27 cellular contexts compared by ENCODE assay signal in genomic region chr7:885893-886625, GRCh38. TPM values are rescaled to one million over a fixed set of nuclear protein-coding genes. Genes with fewer than 3 reads are reported as not detected.
A peak's percentile ranks its signal among the peaks of the same experiment; 100 is the strongest.
DNase-seq lines count a peak whose midpoint lies in the region; ATAC-seq and TF ChIP-seq lines count a peak whose summit lies in the region.
"Had no signal": no experiment of that assay in that cellular context is flagged by ENCODE, and none has a peak within 500 bp of the region (broad histone marks: within the 10 kb centered on the region; RNA-seq: fewer than 3 reads in every experiment).

No MANE protein-coding gene starts in this region.

- no peak overlapping the region for H3K4me3 Mint-ChIP-seq in GM23338
- H3K4me3 Mint-ChIP-seq: activated CD4-positive, alpha-beta memory T cell treated with anti-CD3 and anti-CD28 coated beads, Interleukin-2, amount 10 ng/mL, durations not matched to agents 7 days and 5 days; CD4-positive, alpha-beta T cell; effector memory CD8-positive, alpha-beta T cell; IgD-negative memory B cell had no signal

- no peaks in the 10 kb centered on the region for H3K9me3 Mint-ChIP-seq in GM23338
- H3K9me3 Mint-ChIP-seq: activated CD4-positive, alpha-beta memory T cell treated with anti-CD3 and anti-CD28 coated beads, Interleukin-2, amount 10 ng/mL, durations not matched to agents 7 days and 5 days; CD4-positive, alpha-beta T cell; effector memory CD8-positive, alpha-beta T cell; IgD-negative memory B cell had no signal

- H3K4me2 ChIP-seq in GM23338: no peak overlapping the region
- H3K4me2 ChIP-seq in Karpas-422 (ENCODE audit: low read depth, low read length, poor library complexity, severe bottlenecking): no peak overlapping the region
- H3K4me2 ChIP-seq: smooth muscle cell had no signal

- H3K9me3 ChIP-seq in adrenal gland (replicated peaks in 1 of 3): no peaks in the 10 kb centered on the region
- no peaks in the 10 kb centered on the region for H3K9me3 ChIP-seq in right cardiac atrium (ENCODE audit: control insufficient read depth, low read length)
- H3K9me3 ChIP-seq in skeletal muscle tissue (ENCODE audit: control insufficient read depth in 3 of 3, low read length in 3 of 3): no peaks in the 10 kb centered on the region
- no peaks in the 10 kb centered on the region for H3K9me3 ChIP-seq in Karpas-422 (ENCODE audit: low read length)
- H3K9me3 ChIP-seq: breast epithelium, esophagus squamous epithelium, gastroesophageal sphincter had no signal

- no peak for TF ChIP-seq POLR2A in adrenal gland (IDR thresholded peaks at IDR 0.05)

- H3K79me2 ChIP-seq in GM23338 (replicated peaks; ENCODE audit: insufficient read depth) (peaks cover 83% of the 10 kb centered on the region), Karpas-422 (ENCODE audit: low read length) (peaks cover 53% of the 10 kb centered on the region)

- ATAC-seq in GM23338: no peak
- no peak for ATAC-seq in right cardiac atrium
- ATAC-seq: effector memory CD8-positive, alpha-beta T cell; gastroesophageal sphincter; PC-3 had no signal

- TF ChIP-seq CTCF in GM23338 (conservative IDR thresholded peaks at IDR 0.05; ENCODE audit: low read depth in 2 of 2): no peak
- no peak for TF ChIP-seq CTCF in adrenal gland (IDR thresholded peaks at IDR 0.05)

- H3K36me3 Mint-ChIP-seq in GM23338 (ENCODE audit: low read depth): peaks cover 34% of the 10 kb centered on the region

- H3K36me3 ChIP-seq in GM23338 (ENCODE audit: insufficient read depth): no peaks in the 10 kb centered on the region
- peaks cover 0 to 36% of the 10 kb centered on the region in 2 donors for H3K36me3 ChIP-seq in adrenal gland (replicated peaks in 1 of 2)
- peaks cover 32 to 38% (median 36%) of the 10 kb centered on the region in 3 donors for H3K36me3 ChIP-seq in skeletal muscle tissue (ENCODE audit: control insufficient read depth in 3 of 3, insufficient read depth in 3 of 3, low read length in 3 of 3)
- no peaks in the 10 kb centered on the region; the same call in 1 of the 2 replicates for H3K36me3 ChIP-seq in Karpas-422 (ENCODE audit: insufficient read depth, low read length)
- H3K36me3 ChIP-seq: breast epithelium had no signal

- H3K27ac Mint-ChIP-seq in GM23338: peak overlapping the region; percentile 52
- H3K27ac Mint-ChIP-seq: activated CD4-positive, alpha-beta memory T cell treated with anti-CD3 and anti-CD28 coated beads, Interleukin-2, amount 10 ng/mL, durations not matched to agents 7 days and 5 days; CD4-positive, alpha-beta T cell; effector memory CD8-positive, alpha-beta T cell; IgD-negative memory B cell had no signal

- H3K4me1 ChIP-seq in GM23338 (ENCODE audit: insufficient read depth) (no peaks in the 10 kb centered on the region; the same call in 1 of the 2 replicates), adrenal gland (replicated peaks in 1 of 2) (peaks cover 35 to 61% of the 10 kb centered on the region in 2 donors), right cardiac atrium (ENCODE audit: control insufficient read depth, insufficient read depth, low read length) (peaks cover 7% of the 10 kb centered on the region), skeletal muscle tissue (ENCODE audit: control insufficient read depth in 3 of 3, insufficient read depth in 3 of 3, low read length in 3 of 3) (peaks cover 26 to 65% (median 52%) of the 10 kb centered on the region in 3 donors), Karpas-422 (ENCODE audit: low read length) (no peaks in the 10 kb centered on the region)

- 70 to 84% (median 76%) methylated on average over 13 to 30 of the region's 30 CpGs for WGBS in adrenal gland, 4 donors
- 83% methylated on average over 30 of the region's 30 CpGs for WGBS in right cardiac atrium

- intact Hi-C loops in adrenal gland (cut with DNase I) (loop anchor here in 1 of 2 donors (10.0 kb wide), 1 partner anchor 79 kb away; no protein-coding TSS in a partner anchor), right cardiac atrium (cut with DNase I) (no loop called here)

- H3F3A ChIP-seq in GM23338 (replicated peaks; ENCODE audit: low read depth): no peaks in the 10 kb centered on the region

- H2AFZ ChIP-seq in GM23338: no peak overlapping the region
- H2AFZ ChIP-seq in Karpas-422 (ENCODE audit: low read length): no peak overlapping the region

- peaks cover 2% of the 10 kb centered on the region for H3K27me3 Mint-ChIP-seq in GM23338 (ENCODE audit: insufficient read depth, low read depth, poor library complexity)
- H3K27me3 Mint-ChIP-seq: activated CD4-positive, alpha-beta memory T cell treated with anti-CD3 and anti-CD28 coated beads, Interleukin-2, amount 10 ng/mL, durations not matched to agents 7 days and 5 days; CD4-positive, alpha-beta T cell; effector memory CD8-positive, alpha-beta T cell; IgD-negative memory B cell had no signal

- H3K27ac ChIP-seq in GM23338 (ENCODE audit: low read depth) (0 out of 2 replicates have a peak overlapping the region, but pooled peaks have one; percentile 32), adrenal gland (peak overlapping the region in 3 of 5 donors; percentile 26 to 87 (median 87)), right cardiac atrium (ENCODE audit: low read length) (no peak overlapping the region), skeletal muscle tissue (ENCODE audit: low read depth, low read length) (peak overlapping the region; percentile 6), Karpas-422 (ENCODE audit: low read length) (no peak overlapping the region)
- H3K27ac ChIP-seq: coronary artery, gastroesophageal sphincter had no signal

- H3K9ac ChIP-seq in skeletal muscle tissue (ENCODE audit: low read depth in 1 of 3, low read length in 3 of 3): peak overlapping the region in 1 of 3 donors; percentile 74
- no peak overlapping the region for H3K9ac ChIP-seq in Karpas-422 (ENCODE audit: low read length)

- H3K4me3 ChIP-seq in GM23338 (no peak overlapping the region), adrenal gland (no peak overlapping the region), right cardiac atrium (ENCODE audit: low read length) (no peak overlapping the region), skeletal muscle tissue (ENCODE audit: low read length in 3 of 3) (no peak overlapping the region), Karpas-422 (ENCODE audit: low read length) (no peak overlapping the region)
- H3K4me3 ChIP-seq: breast epithelium, coronary artery, gastroesophageal sphincter, smooth muscle cell had no signal

- H4K20me1 ChIP-seq in GM23338 (replicated peaks; ENCODE audit: insufficient read depth) (peaks cover 30% of the 10 kb centered on the region), Karpas-422 (ENCODE audit: insufficient read depth, low read depth, low read length) (peaks cover 14% of the 10 kb centered on the region; the same call in 1 of the 2 replicates)

- DNase-seq in GM23338 (ENCODE audit: low spot score) (no peak), adrenal gland (peak in 3 of 7 donors; percentile 2 to 30 (median 23)), right cardiac atrium (peak in 2 of 3 donors; percentile 38 to 50), Karpas-422 (no peak), OCI-M1 (lab: John Stamatoyannopoulos, UW) (no peak)
- DNase-seq in stimulated activated CD4-positive, alpha-beta T cell treated with anti-CD3 and anti-CD28 coated beads, Interleukin-4, amount 100 ng/mL, for 4 hours: no peak
- DNase-seq: activated CD4-positive, alpha-beta memory T cell treated with anti-CD3 and anti-CD28 coated beads, Interleukin-2, amount 10 ng/mL, durations not matched to agents 7 days and 5 days; activated gamma-delta T cell treated with Interleukin-2 at 50 U/mL for 16 hours; activated T-cell treated with anti-CD3 and anti-CD28 coated beads for 4 hours; DMS 273 treated with DMSO at 0.1 percent for 48 hours; effector memory CD8-positive, alpha-beta T cell; esophagus squamous epithelium; NCI-H2107; NCI-H446; nucleus accumbens; PC-3; SHP77 treated with DMSO at 0.1 percent for 48 hours; stimulated activated CD4-positive, alpha-beta T cell treated with anti-CD3 and anti-CD28 coated beads, Interleukin-4, amount 100 ng/mL, for 1 hour; stimulated activated naive CD4-positive, alpha-beta T cell; SW 1271 had no signal

- no peaks in the 10 kb centered on the region for H3K27me3 ChIP-seq in GM23338 (ENCODE audit: insufficient read depth)
- no peaks in the 10 kb centered on the region for H3K27me3 ChIP-seq in adrenal gland
- H3K27me3 ChIP-seq in right cardiac atrium (ENCODE audit: control insufficient read depth, insufficient read depth): no peaks in the 10 kb centered on the region
- no peaks in the 10 kb centered on the region for H3K27me3 ChIP-seq in skeletal muscle tissue (ENCODE audit: control insufficient read depth in 3 of 3, insufficient read depth in 3 of 3, low read length in 3 of 3)
- no peaks in the 10 kb centered on the region for H3K27me3 ChIP-seq in Karpas-422 (ENCODE audit: low read length)
- H3K27me3 ChIP-seq: breast epithelium, esophagus squamous epithelium, gastroesophageal sphincter had no signal

- no peaks in the 10 kb centered on the region for H3K9me2 ChIP-seq in GM23338 (ENCODE audit: insufficient read depth)
- no peaks in the 10 kb centered on the region for H3K9me2 ChIP-seq in Karpas-422 (replicated peaks; ENCODE audit: insufficient read depth, low read length)

- peaks cover 15% of the 10 kb centered on the region for H3K4me1 Mint-ChIP-seq in GM23338

TF ChIP-seq in GM23338, 12 proteins besides CTCF, POLR2A, EP300 and RAD21 (continues in another document):
- no peak for TF ChIP-seq ZNF114 (CRISPR knock-in tag; IDR thresholded peaks at IDR 0.05)

RNA-seq across cellular contexts. Expression of gene GET4, which starts 9.7 kb away (rescaled TPM):
- total RNA-seq in GM23338 (2014; rRNA removed; shearing (Covaris generic)): 55.0 and 79.1 TPM in 2 replicates
- polyA plus RNA-seq in GM23338 (2016; fragmentation: Nextera tagmentation; extraction: Ambion mirVana) (48.0 and 54.5 TPM in 2 replicates), adrenal gland (100 to 1,000 TPM in 2 of 3 donors, 10 to 100 TPM in 1; 38.3 to 166 (median 164) TPM), right cardiac atrium (22.2 TPM)
- total RNA-seq in adrenal gland (100 to 1,000 TPM in 1 of 8 donors, 10 to 100 TPM in 7; 44.7 to 190 (median 69.1) TPM), right cardiac atrium (10 to 100 TPM; 20.1 to 23.6 (median 22.2) TPM), skeletal muscle tissue (25.1 TPM)
- 16.2 and 33.3 TPM in 2 replicates for total RNA-seq in Karpas-422 (2014; rRNA removed; shearing (Covaris generic); ENCODE audit: low replicate concordance)

RNA-seq across cellular contexts. Expression of gene SUN1, which starts 53.8 kb away (rescaled TPM):
- 143 and 145 TPM in 2 replicates for total RNA-seq in GM23338 (2014; rRNA removed; shearing (Covaris generic))
- 57.9 and 63.3 TPM in 2 replicates for polyA plus RNA-seq in GM23338 (2016; fragmentation: Nextera tagmentation; extraction: Ambion mirVana)
- 100 to 1,000 TPM in 4 of 8 donors, 10 to 100 TPM in 4; 79.1 to 122 (median 99.9) TPM for total RNA-seq in adrenal gland
- polyA plus RNA-seq in adrenal gland: 100 to 1,000 TPM in 2 of 3 donors, 10 to 100 TPM in 1; 28.7 to 114 (median 105) TPM
- 100 to 1,000 TPM; 139 to 163 (median 147) TPM for total RNA-seq in right cardiac atrium
- polyA plus RNA-seq in right cardiac atrium: 86.9 TPM
- 180 TPM for total RNA-seq in skeletal muscle tissue
- 39.6 and 62.1 TPM in 2 replicates for total RNA-seq in Karpas-422 (2014; rRNA removed; shearing (Covaris generic); ENCODE audit: low replicate concordance)

Comparison
In these comparisons a context has a peak if more than half of its experiments do, and no peak if none do; other contexts are left out.
1. DNase-seq: peak in right cardiac atrium (2 of 3); none in GM23338 (single experiment), stimulated activated CD4-positive, alpha-beta T cell treated with anti-CD3 and anti-CD28 coated beads, Interleukin-4, amount 100 ng/mL, for 4 hours (0 of 2), Karpas-422 (single experiment) and OCI-M1 (single experiment).
2. H3K27ac ChIP-seq: peak in GM23338 (single experiment), adrenal gland (3 of 5) and skeletal muscle tissue (single experiment); none in right cardiac atrium (single experiment) and Karpas-422 (single experiment).